In genomic region chr12:89354630-89354931, GRCh38 we compare ENCODE assay signal across 8 cellular contexts. TPM values are rescaled to one million over a fixed set of nuclear protein-coding genes. Genes with fewer than 3 reads are reported as not detected.
DNase-seq lines count a peak whose midpoint lies in the region; ATAC-seq, FAIRE-seq and TF ChIP-seq lines count a peak whose summit lies in the region.

No MANE protein-coding gene starts in this region.

- TF ChIP-seq EP300 in HepG2 (IDR thresholded peaks at IDR 0.05; ENCODE audit: low read depth in 2 of 2, low read length in 2 of 2) = no peak
- TF ChIP-seq EP300 in HepG2 (CRISPR knock-in tag; IDR thresholded peaks at IDR 0.05; ENCODE audit: borderline replicate concordance) = no peak
- TF ChIP-seq EP300 in transverse colon (IDR thresholded peaks at IDR 0.05; ENCODE audit: low read depth) = no peak

- H3K4me1 ChIP-seq in adipocyte (ENCODE audit: control insufficient read depth, insufficient read depth, low read length) (peaks cover 20% of the 10 kb centered on the region), HepG2 (ENCODE audit: insufficient read depth, low read length) (peaks cover 51% of the 10 kb centered on the region), transverse colon (peaks cover 8 to 43% (median 21%) of the 10 kb centered on the region in 4 donors)

- H2AFZ ChIP-seq in HepG2 (ENCODE audit: low read length) = no peak overlapping the region

- peaks cover 27% of the 10 kb centered on the region for H4K20me1 ChIP-seq in HepG2 (ENCODE audit: insufficient read depth, low read length)

- H3K9ac ChIP-seq in adipocyte (ENCODE audit: low read length) (peak overlapping the region; percentile 98), HepG2 (ENCODE audit: insufficient read depth, low read depth, low read length) (peak overlapping the region; percentile 98)

- FAIRE-seq in HepG2 (lab: Jason Lieb, UNC) = no peak

- H3K27ac ChIP-seq in C4-2B (peak overlapping the region; percentile 91), HepG2 (ENCODE audit: extremely low read length, insufficient read depth, low read length) (peak overlapping the region; percentile 99), transverse colon (peak overlapping the region; percentile 96 to 98 (median 98))

- intact Hi-C loops in HepG2 (cut with micrococcal nuclease; ENCODE audit: unreplicated experiment) (loop anchor here (1.0 to 10.0 kb wide), 4 partner anchors 20 to 350 kb away; partner anchors contain the start of gene ATP2B1), transverse colon (cut with DNase I; ENCODE audit: low total_unique reads) (loop anchor here (5.0 to 10.0 kb wide), 3 partner anchors 108 to 302 kb away; partner anchors contain the start of genes GALNT4 and POC1B)

- H3K27me3 ChIP-seq in adipocyte (replicated peaks; ENCODE audit: control insufficient read depth, insufficient read depth, low read length) (no peaks in the 10 kb centered on the region), HepG2 (ENCODE audit: control insufficient read depth in 1 of 2, insufficient read depth in 2 of 2, low read length in 2 of 2) (peaks cover 0 to 9% of the 10 kb centered on the region in 2 experiments; a peak in 1 of 5 replicates), transverse colon (no peaks in the 10 kb centered on the region)

- H3K4me2 ChIP-seq in HepG2 (ENCODE audit: low read depth, low read length) = peak overlapping the region; percentile 94

- DNase-seq in HFF-Myc (ENCODE audit: extremely low read depth, low read depth) (no peak), adipocyte (ENCODE audit: low read depth) (no peak), HepG2 (ENCODE audit: low spot score) (no peak), transverse colon (no peak)

- H3K36me3 ChIP-seq in adipocyte (ENCODE audit: control insufficient read depth, insufficient read depth, low read length, severe bottlenecking) = peaks cover 7% of the 10 kb centered on the region
- H3K36me3 ChIP-seq in HepG2 (replicated peaks in 1 of 2; ENCODE audit: control insufficient read depth in 1 of 2, insufficient read depth in 2 of 2, low read length in 2 of 2) = peaks cover 5 to 16% of the 10 kb centered on the region in 2 experiments
- H3K36me3 ChIP-seq in transverse colon = no peaks in the 10 kb centered on the region

- POLR2A ChIA-PET in HepG2 (lab: Yijun Ruan, JAX) = interaction anchor here (0.7 to 10.6 kb wide), 11 partner anchors 8 to 355 kb away, joined by 3 to 430 read pairs (median 16); partner anchors contain the start of genes ATP2B1, GALNT4 and POC1B

- CTCF ChIA-PET in HepG2 (lab: Yijun Ruan, JAX; ENCODE audit: low intra/inter-chr PET ratio, low total read pairs) = no interaction called here

- WGBS in HepG2 (ENCODE audit: low lambda C conversion rate) = 0% methylated on average over 9 of the region's 9 CpGs
- WGBS in transverse colon (ENCODE audit: low coverage in 1 of 2), 2 donors = 8 to 17% methylated on average over 5 to 9 of the region's 9 CpGs

- TF ChIP-seq CTCF in C4-2B (conservative IDR thresholded peaks at IDR 0.05) = no peak
- TF ChIP-seq CTCF in HFF-Myc (IDR thresholded peaks at IDR 0.05; ENCODE audit: low read depth, low read length, missing control alignments) = no peak
- no peak for TF ChIP-seq CTCF in HepG2 (CRISPR knock-in tag; IDR thresholded peaks at IDR 0.05)
- TF ChIP-seq CTCF in transverse colon (IDR thresholded peaks at IDR 0.05) = no peak

- ATAC-seq in HepG2 = peak; percentile 0; the same call in 2 of the 3 replicates
- ATAC-seq in HG02852 (IDR thresholded peaks at IDR 0.05; ENCODE audit: unreplicated experiment) = no peak
- ATAC-seq in GM18520 (IDR thresholded peaks at IDR 0.05; ENCODE audit: unreplicated experiment) = no peak
- no peak for ATAC-seq in GM18498 (IDR thresholded peaks at IDR 0.05; ENCODE audit: unreplicated experiment)

- peak overlapping the region; percentile 82 for H3K4me3 ChIP-seq in HFF-Myc (replicated peaks; ENCODE audit: low read depth, low read length)
- H3K4me3 ChIP-seq in adipocyte (ENCODE audit: low read length) = peak overlapping the region; percentile 93
- peak overlapping the region; percentile 75 to 83 (median 80) for H3K4me3 ChIP-seq in HepG2 (replicated peaks in 1 of 3; ENCODE audit: insufficient read depth in 1 of 3, low read depth in 2 of 3, low read length in 3 of 3)
- peak overlapping the region; percentile 44 to 71 (median 64) for H3K4me3 ChIP-seq in transverse colon

- no TSS peak for BruUV-seq in HepG2 (replicated peaks; lab: Mats Ljungman, UMichigan)

- TF ChIP-seq POLR2A in HepG2 (IDR thresholded peaks at IDR 0.05; ENCODE audit: insufficient read depth in 1 of 2, low read depth in 2 of 2, low read length in 2 of 2) = peak in 1 of 2 experiments; percentile 18; a peak in 2 of 4 replicates
- no peak for TF ChIP-seq POLR2A in transverse colon (IDR thresholded peaks at IDR 0.05)

- peaks cover 50% of the 10 kb centered on the region for H3K79me2 ChIP-seq in HepG2 (ENCODE audit: insufficient read depth, low read length)

- H3K9me3 ChIP-seq in adipocyte (ENCODE audit: control insufficient read depth, low read length) (no peaks in the 10 kb centered on the region), HepG2 (ENCODE audit: low read length) (no peaks in the 10 kb centered on the region), transverse colon (no peaks in the 10 kb centered on the region)

- TF ChIP-seq RAD21 in HepG2 (CRISPR knock-in tag; IDR thresholded peaks at IDR 0.05) = no peak

- in situ Hi-C loops in HepG2 (cut with HindIII; ENCODE audit: extremely low pct_ligation_motif_present, low pct_unique_long_range_greater_than_20kb) = loop anchor here (5.0 kb wide), 2 partner anchors 38 to 173 kb away; partner anchors contain the start of gene POC1B
- in situ Hi-C loops in transverse colon (cut with MboI; ENCODE audit: low pct_ligation_motif_present in 1 of 4, low pct_unique_long_range_greater_than_20kb in 1 of 4, low sequenced_read_pairs in 3 of 4) = loop anchor here in 1 of 4 donors (10.0 kb wide), 1 partner anchor 100 kb away; no protein-coding TSS in a partner anchor

TF ChIP-seq in HepG2, 621 proteins besides CTCF, POLR2A, EP300 and RAD21 (continues in another document):
- TF ChIP-seq POGZ (CRISPR knock-in tag; IDR thresholded peaks at IDR 0.05) = no peak
- TF ChIP-seq NFYB (CRISPR knock-in tag; IDR thresholded peaks at IDR 0.05) = no peak
- 0 out of 2 replicates have a peak, but pooled peaks have one; percentile 20 for TF ChIP-seq U2AF2 (IDR thresholded peaks at IDR 0.05; ENCODE audit: low read depth, low read length)
- TF ChIP-seq ZFY (CRISPR knock-in tag; IDR thresholded peaks at IDR 0.05) = no peak
- TF ChIP-seq ZBTB4 (CRISPR knock-in tag; IDR thresholded peaks at IDR 0.05; ENCODE audit: borderline replicate concordance) = 0 out of 2 replicates have a peak, but pooled peaks have one; percentile 58
- TF ChIP-seq KLF6 (CRISPR knock-in tag; IDR thresholded peaks at IDR 0.05) = no peak
- peak; percentile 68; the same call in 1 of the 2 replicates for TF ChIP-seq ZNF670 (CRISPR knock-in tag; IDR thresholded peaks at IDR 0.05; ENCODE audit: borderline replicate concordance)
- peak; percentile 3 for TF ChIP-seq HDAC1 (CRISPR knock-in tag; IDR thresholded peaks at IDR 0.05)
- TF ChIP-seq POLR2G (IDR thresholded peaks at IDR 0.05; ENCODE audit: low read depth, low read length) = peak; percentile 31; the same call in 1 of the 2 replicates
- no peak for TF ChIP-seq ZNF782 (CRISPR knock-in tag; IDR thresholded peaks at IDR 0.05; ENCODE audit: borderline replicate concordance)

RNA-seq across cellular contexts. Expression of gene DUSP6, which starts 2.3 kb away (rescaled TPM):
- total RNA-seq in HepG2 (2016; rRNA removed; fragmentation: Illumina TruSeq; extraction: Trizol) (37.0 and 40.9 TPM in 2 replicates), transverse colon (10 to 100 TPM; 22.9 to 83.4 (median 53.2) TPM)
- total RNA-seq in HepG2 (2016; cell fraction: cytosol; rRNA removed; fragmentation: Illumina TruSeq; extraction: Trizol; ENCODE audit: low read depth) = 4.4 and 4.7 TPM in 2 replicates
- 36.2 and 41.6 TPM in 2 replicates for total RNA-seq in HepG2 (2016; cell fraction: insoluble cytoplasmic fraction; rRNA removed; fragmentation: Illumina TruSeq; extraction: Trizol)
- 13.7 and 14.2 TPM in 2 replicates for total RNA-seq in HepG2 (2016; cell fraction: membrane; rRNA removed; fragmentation: Illumina TruSeq; extraction: Trizol)
- 52.5 and 56.1 TPM in 2 replicates for total RNA-seq in HepG2 (2016; cell fraction: nucleus; rRNA removed; fragmentation: Illumina TruSeq; extraction: Trizol)
- polyA plus RNA-seq in HepG2 (2011; rRNA removed) = 161 and 175 TPM in 2 replicates
- polyA plus RNA-seq in HepG2 (2011; cell fraction: cytosol; rRNA removed) = 140 and 159 TPM in 2 replicates
- 198 and 204 TPM in 2 replicates for polyA plus RNA-seq in HepG2 (2011; cell fraction: nucleus; rRNA removed)
- polyA plus RNA-seq in HepG2 (2012) = 101 and 134 TPM in 2 replicates
- polyA plus RNA-seq in HepG2 (2016; cell fraction: cytosol; fragmentation: Illumina TruSeq; extraction: Trizol; ENCODE audit: low read depth) = 1.2 and 1.4 TPM in 2 replicates
- polyA plus RNA-seq in HepG2 (2016; cell fraction: insoluble cytoplasmic fraction; fragmentation: Illumina TruSeq; extraction: Trizol; ENCODE audit: low read depth) = 31.8 and 35.1 TPM in 2 replicates
- polyA plus RNA-seq in HepG2 (2016; cell fraction: membrane; fragmentation: Illumina TruSeq; extraction: Trizol; ENCODE audit: low read depth) = 4.5 and 5.5 TPM in 2 replicates
- 62.5 and 77.8 TPM in 2 replicates for polyA plus RNA-seq in HepG2 (2016; cell fraction: nucleus; fragmentation: Illumina TruSeq; extraction: Trizol; ENCODE audit: insufficient read depth, low read depth)
- polyA minus RNA-seq in HepG2 (2011; rRNA and poly(A)+ RNA removed; ENCODE audit: low replicate concordance) = 3.5 and 736 TPM in 2 replicates
- 161 and 182 TPM in 2 replicates for polyA minus RNA-seq in HepG2 (2011; cell fraction: cytosol; rRNA and poly(A)+ RNA removed)
- polyA minus RNA-seq in HepG2 (2011; cell fraction: nucleus; rRNA and poly(A)+ RNA removed) = 194 and 220 TPM in 2 replicates
